In the genomic region with DNA sequence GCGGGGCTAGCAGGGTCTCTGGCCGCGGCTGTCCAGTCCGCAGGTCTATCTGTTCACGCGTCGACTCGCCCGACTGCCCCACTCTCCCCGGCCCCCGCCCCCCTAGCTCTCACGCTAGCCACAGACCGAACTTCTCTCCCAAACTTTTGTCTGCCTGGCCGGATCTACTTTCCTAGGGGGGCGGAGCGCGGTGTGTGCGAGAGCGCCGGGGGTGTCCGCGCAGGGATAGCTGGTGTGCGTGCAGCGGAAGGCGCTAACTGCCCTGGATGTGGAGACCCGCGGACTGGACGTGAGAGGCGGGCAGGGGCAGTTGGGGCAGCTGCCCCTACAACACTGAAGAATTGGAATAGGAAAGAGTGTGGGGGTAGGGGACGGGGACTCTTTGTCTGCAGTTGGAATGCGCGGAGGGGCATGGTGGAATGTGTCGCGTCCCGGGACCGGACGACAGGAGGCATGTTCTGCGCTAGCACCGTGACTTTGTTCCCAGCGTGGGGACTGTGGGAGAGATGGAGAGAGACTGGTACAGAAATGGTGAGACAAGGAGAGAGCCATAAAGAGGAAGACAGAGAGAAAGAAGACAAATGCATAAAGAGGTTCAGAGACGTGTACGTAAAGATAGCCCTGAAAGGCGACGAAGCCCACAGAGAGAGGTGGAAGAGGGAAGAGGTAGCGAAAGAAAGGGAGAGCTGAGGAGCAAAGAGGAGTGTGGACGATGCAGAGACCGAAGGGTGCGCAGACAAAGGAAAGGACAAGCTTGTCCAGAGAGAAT, we compare ENCODE assay signal across 1 cellular context.
TF ChIP-seq lines count a peak whose summit lies in the region.

A gene (minus strand): TSS at position 75 of the 769 bp plus-strand sequence. CDS start 285 bp downstream, outside the sequence.

TF ChIP-seq in HepG2, 621 proteins besides CTCF, POLR2A, EP300 and RAD21 (continued from another document and continues in another):
- TF ChIP-seq, protein P1, sequence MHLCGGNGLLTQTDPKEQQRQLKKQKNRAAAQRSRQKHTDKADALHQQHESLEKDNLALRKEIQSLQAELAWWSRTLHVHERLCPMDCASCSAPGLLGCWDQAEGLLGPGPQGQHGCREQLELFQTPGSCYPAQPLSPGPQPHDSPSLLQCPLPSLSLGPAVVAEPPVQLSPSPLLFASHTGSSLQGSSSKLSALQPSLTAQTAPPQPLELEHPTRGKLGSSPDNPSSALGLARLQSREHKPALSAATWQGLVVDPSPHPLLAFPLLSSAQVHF (CRISPR knock-in tag; IDR thresholded peaks at IDR 0.05) = no peak
- TF ChIP-seq CHD4 (IDR thresholded peaks at IDR 0.05; ENCODE audit: borderline replicate concordance, low read length) (peak; percentile 94), ZNF207 (IDR thresholded peaks at IDR 0.05; ENCODE audit: borderline replicate concordance) (no peak), GTF2F1 (IDR thresholded peaks at IDR 0.05; ENCODE audit: low read length) (peak; percentile 23; the same call in 1 of the 2 replicates), BRCA1 (CRISPR knock-in tag; IDR thresholded peaks at IDR 0.05) (no peak), BCL6 (CRISPR knock-in tag; IDR thresholded peaks at IDR 0.05) (no peak; the same call in 1 of the 2 replicates), PCBP2 (optimal IDR thresholded peaks at IDR 0.05; ENCODE audit: low read depth, low read length, poor library complexity, severe bottlenecking) (peak; percentile 47), TOE1 (CRISPR knock-in tag; IDR thresholded peaks at IDR 0.05) (peak; percentile 45; the same call in 1 of the 2 replicates), ERF (CRISPR knock-in tag; IDR thresholded peaks at IDR 0.05) (peak; percentile 97), ZNF263 (CRISPR knock-in tag; IDR thresholded peaks at IDR 0.05) (no peak), TBL1XR1 (IDR thresholded peaks at IDR 0.05; ENCODE audit: borderline replicate concordance, low read length, partially characterized antibody) (peak; percentile 89), GLI4 (CRISPR knock-in tag; IDR thresholded peaks at IDR 0.05; ENCODE audit: borderline replicate concordance) (peak; percentile 98; the same call in 1 of the 2 replicates), NR2F6 (IDR thresholded peaks at IDR 0.05) (no peak), NR2F6 (CRISPR knock-in tag; IDR thresholded peaks at IDR 0.05) (peak; percentile 76; the same call in 1 of the 2 replicates), MAFG (CRISPR knock-in tag; IDR thresholded peaks at IDR 0.05) (no peak), SNRNP70 (IDR thresholded peaks at IDR 0.05; ENCODE audit: low read depth, low read length) (no peak), THYN1 (CRISPR knock-in tag; IDR thresholded peaks at IDR 0.05; ENCODE audit: borderline replicate concordance, low read depth) (no peak), ASH2L (IDR thresholded peaks at IDR 0.05; ENCODE audit: insufficient read length, low read depth, low read length) (peak; percentile 100), NONO (IDR thresholded peaks at IDR 0.05) (no peak; the same call in 1 of the 2 replicates), NONO (CRISPR knock-in tag; conservative IDR thresholded peaks at IDR 0.05) (no peak), ZFYVE20 (CRISPR knock-in tag; IDR thresholded peaks at IDR 0.05; ENCODE audit: borderline replicate concordance, low read depth) (peak; percentile 32; the same call in 1 of the 2 replicates), PHF20 (CRISPR knock-in tag; IDR thresholded peaks at IDR 0.05) (no peak), JUN (CRISPR knock-in tag; IDR thresholded peaks at IDR 0.05) (peak; percentile 92), GATA4 (IDR thresholded peaks at IDR 0.05; ENCODE audit: borderline replicate concordance, low read depth) (peak; percentile 74; the same call in 1 of the 2 replicates), AGO2 (optimal IDR thresholded peaks at IDR 0.05; ENCODE audit: low read depth, low read length) (no peak)
- TF ChIP-seq, protein P2, sequence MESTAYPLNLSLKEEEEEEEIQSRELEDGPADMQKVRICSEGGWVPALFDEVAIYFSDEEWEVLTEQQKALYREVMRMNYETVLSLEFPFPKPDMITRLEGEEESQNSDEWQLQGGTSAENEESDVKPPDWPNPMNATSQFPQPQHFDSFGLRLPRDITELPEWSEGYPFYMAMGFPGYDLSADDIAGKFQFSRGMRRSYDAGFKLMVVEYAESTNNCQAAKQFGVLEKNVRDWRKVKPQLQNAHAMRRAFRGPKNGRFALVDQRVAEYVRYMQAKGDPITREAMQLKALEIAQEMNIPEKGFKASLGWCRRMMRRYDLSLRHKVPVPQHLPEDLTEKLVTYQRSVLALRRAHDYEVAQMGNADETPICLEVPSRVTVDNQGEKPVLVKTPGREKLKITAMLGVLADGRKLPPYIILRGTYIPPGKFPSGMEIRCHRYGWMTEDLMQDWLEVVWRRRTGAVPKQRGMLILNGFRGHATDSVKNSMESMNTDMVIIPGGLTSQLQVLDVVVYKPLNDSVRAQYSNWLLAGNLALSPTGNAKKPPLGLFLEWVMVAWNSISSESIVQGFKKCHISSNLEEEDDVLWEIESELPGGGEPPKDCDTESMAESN (CRISPR knock-in tag; conservative IDR thresholded peaks at IDR 0.05) = peak; percentile 99
- TF ChIP-seq, protein P3, sequence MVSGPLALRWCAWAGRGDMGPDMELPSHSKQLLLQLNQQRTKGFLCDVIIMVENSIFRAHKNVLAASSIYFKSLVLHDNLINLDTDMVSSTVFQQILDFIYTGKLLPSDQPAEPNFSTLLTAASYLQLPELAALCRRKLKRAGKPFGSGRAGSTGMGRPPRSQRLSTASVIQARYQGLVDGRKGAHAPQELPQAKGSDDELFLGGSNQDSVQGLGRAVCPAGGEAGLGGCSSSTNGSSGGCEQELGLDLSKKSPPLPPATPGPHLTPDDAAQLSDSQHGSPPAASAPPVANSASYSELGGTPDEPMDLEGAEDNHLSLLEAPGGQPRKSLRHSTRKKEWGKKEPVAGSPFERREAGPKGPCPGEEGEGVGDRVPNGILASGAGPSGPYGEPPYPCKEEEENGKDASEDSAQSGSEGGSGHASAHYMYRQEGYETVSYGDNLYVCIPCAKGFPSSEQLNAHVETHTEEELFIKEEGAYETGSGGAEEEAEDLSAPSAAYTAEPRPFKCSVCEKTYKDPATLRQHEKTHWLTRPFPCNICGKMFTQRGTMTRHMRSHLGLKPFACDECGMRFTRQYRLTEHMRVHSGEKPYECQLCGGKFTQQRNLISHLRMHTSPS (CRISPR knock-in tag; IDR thresholded peaks at IDR 0.05; ENCODE audit: low read depth) = peak; percentile 74
- TF ChIP-seq, protein P4, sequence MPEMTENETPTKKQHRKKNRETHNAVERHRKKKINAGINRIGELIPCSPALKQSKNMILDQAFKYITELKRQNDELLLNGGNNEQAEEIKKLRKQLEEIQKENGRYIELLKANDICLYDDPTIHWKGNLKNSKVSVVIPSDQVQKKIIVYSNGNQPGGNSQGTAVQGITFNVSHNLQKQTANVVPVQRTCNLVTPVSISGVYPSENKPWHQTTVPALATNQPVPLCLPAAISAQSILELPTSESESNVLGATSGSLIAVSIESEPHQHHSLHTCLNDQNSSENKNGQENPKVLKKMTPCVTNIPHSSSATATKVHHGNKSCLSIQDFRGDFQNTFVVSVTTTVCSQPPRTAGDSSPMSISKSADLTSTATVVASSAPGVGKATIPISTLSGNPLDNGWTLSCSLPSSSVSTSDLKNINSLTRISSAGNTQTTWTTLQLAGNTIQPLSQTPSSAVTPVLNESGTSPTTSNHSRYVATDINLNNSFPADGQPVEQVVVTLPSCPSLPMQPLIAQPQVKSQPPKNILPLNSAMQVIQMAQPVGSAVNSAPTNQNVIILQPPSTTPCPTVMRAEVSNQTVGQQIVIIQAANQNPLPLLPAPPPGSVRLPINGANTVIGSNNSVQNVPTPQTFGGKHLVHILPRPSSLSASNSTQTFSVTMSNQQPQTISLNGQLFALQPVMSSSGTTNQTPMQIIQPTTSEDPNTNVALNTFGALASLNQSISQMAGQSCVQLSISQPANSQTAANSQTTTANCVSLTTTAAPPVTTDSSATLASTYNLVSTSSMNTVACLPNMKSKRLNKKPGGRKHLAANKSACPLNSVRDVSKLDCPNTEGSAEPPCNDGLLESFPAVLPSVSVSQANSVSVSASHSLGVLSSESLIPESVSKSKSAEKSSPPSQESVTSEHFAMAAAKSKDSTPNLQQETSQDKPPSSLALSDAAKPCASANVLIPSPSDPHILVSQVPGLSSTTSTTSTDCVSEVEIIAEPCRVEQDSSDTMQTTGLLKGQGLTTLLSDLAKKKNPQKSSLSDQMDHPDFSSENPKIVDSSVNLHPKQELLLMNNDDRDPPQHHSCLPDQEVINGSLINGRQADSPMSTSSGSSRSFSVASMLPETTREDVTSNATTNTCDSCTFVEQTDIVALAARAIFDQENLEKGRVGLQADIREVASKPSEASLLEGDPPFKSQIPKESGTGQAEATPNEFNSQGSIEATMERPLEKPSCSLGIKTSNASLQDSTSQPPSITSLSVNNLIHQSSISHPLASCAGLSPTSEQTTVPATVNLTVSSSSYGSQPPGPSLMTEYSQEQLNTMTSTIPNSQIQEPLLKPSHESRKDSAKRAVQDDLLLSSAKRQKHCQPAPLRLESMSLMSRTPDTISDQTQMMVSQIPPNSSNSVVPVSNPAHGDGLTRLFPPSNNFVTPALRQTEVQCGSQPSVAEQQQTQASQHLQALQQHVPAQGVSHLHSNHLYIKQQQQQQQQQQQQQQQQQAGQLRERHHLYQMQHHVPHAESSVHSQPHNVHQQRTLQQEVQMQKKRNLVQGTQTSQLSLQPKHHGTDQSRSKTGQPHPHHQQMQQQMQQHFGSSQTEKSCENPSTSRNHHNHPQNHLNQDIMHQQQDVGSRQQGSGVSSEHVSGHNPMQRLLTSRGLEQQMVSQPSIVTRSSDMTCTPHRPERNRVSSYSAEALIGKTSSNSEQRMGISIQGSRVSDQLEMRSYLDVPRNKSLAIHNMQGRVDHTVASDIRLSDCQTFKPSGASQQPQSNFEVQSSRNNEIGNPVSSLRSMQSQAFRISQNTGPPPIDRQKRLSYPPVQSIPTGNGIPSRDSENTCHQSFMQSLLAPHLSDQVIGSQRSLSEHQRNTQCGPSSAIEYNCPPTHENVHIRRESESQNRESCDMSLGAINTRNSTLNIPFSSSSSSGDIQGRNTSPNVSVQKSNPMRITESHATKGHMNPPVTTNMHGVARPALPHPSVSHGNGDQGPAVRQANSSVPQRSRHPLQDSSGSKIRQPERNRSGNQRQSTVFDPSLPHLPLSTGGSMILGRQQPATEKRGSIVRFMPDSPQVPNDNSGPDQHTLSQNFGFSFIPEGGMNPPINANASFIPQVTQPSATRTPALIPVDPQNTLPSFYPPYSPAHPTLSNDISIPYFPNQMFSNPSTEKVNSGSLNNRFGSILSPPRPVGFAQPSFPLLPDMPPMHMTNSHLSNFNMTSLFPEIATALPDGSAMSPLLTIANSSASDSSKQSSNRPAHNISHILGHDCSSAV (CRISPR knock-in tag; IDR thresholded peaks at IDR 0.05; ENCODE audit: borderline replicate concordance) = no peak
- TF ChIP-seq, protein P5, sequence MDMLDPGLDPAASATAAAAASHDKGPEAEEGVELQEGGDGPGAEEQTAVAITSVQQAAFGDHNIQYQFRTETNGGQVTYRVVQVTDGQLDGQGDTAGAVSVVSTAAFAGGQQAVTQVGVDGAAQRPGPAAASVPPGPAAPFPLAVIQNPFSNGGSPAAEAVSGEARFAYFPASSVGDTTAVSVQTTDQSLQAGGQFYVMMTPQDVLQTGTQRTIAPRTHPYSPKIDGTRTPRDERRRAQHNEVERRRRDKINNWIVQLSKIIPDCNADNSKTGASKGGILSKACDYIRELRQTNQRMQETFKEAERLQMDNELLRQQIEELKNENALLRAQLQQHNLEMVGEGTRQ (IDR thresholded peaks at IDR 0.05; ENCODE audit: low read depth, low read length) = no peak
- TF ChIP-seq, protein P5 (CRISPR knock-in tag; IDR thresholded peaks at IDR 0.05; ENCODE audit: borderline replicate concordance) = no peak
- TF ChIP-seq, protein P6, sequence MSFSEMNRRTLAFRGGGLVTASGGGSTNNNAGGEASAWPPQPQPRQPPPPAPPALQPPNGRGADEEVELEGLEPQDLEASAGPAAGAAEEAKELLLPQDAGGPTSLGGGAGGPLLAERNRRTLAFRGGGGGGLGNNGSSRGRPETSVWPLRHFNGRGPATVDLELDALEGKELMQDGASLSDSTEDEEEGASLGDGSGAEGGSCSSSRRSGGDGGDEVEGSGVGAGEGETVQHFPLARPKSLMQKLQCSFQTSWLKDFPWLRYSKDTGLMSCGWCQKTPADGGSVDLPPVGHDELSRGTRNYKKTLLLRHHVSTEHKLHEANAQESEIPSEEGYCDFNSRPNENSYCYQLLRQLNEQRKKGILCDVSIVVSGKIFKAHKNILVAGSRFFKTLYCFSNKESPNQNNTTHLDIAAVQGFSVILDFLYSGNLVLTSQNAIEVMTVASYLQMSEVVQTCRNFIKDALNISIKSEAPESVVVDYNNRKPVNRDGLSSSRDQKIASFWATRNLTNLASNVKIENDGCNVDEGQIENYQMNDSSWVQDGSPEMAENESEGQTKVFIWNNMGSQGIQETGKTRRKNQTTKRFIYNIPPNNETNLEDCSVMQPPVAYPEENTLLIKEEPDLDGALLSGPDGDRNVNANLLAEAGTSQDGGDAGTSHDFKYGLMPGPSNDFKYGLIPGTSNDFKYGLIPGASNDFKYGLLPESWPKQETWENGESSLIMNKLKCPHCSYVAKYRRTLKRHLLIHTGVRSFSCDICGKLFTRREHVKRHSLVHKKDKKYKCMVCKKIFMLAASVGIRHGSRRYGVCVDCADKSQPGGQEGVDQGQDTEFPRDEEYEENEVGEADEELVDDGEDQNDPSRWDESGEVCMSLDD (CRISPR knock-in tag; IDR thresholded peaks at IDR 0.05; ENCODE audit: borderline replicate concordance) = no peak
- TF ChIP-seq, protein P7, sequence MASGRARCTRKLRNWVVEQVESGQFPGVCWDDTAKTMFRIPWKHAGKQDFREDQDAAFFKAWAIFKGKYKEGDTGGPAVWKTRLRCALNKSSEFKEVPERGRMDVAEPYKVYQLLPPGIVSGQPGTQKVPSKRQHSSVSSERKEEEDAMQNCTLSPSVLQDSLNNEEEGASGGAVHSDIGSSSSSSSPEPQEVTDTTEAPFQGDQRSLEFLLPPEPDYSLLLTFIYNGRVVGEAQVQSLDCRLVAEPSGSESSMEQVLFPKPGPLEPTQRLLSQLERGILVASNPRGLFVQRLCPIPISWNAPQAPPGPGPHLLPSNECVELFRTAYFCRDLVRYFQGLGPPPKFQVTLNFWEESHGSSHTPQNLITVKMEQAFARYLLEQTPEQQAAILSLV (CRISPR knock-in tag; IDR thresholded peaks at IDR 0.05; ENCODE audit: borderline replicate concordance) = peak; percentile 99
- TF ChIP-seq, protein P8, sequence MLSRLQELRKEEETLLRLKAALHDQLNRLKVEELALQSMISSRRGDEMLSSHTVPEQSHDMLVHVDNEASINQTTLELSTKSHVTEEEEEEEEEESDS (CRISPR knock-in tag; IDR thresholded peaks at IDR 0.05; ENCODE audit: borderline replicate concordance) = no peak
- TF ChIP-seq, protein P9, sequence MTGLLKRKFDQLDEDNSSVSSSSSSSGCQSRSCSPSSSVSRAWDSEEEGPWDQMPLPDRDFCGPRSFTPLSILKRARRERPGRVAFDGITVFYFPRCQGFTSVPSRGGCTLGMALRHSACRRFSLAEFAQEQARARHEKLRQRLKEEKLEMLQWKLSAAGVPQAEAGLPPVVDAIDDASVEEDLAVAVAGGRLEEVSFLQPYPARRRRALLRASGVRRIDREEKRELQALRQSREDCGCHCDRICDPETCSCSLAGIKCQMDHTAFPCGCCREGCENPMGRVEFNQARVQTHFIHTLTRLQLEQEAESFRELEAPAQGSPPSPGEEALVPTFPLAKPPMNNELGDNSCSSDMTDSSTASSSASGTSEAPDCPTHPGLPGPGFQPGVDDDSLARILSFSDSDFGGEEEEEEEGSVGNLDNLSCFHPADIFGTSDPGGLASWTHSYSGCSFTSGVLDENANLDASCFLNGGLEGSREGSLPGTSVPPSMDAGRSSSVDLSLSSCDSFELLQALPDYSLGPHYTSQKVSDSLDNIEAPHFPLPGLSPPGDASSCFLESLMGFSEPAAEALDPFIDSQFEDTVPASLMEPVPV (CRISPR knock-in tag; IDR thresholded peaks at IDR 0.05) = no peak
